ENCODE assay signal across 8 cellular contexts in the genomic region with DNA sequence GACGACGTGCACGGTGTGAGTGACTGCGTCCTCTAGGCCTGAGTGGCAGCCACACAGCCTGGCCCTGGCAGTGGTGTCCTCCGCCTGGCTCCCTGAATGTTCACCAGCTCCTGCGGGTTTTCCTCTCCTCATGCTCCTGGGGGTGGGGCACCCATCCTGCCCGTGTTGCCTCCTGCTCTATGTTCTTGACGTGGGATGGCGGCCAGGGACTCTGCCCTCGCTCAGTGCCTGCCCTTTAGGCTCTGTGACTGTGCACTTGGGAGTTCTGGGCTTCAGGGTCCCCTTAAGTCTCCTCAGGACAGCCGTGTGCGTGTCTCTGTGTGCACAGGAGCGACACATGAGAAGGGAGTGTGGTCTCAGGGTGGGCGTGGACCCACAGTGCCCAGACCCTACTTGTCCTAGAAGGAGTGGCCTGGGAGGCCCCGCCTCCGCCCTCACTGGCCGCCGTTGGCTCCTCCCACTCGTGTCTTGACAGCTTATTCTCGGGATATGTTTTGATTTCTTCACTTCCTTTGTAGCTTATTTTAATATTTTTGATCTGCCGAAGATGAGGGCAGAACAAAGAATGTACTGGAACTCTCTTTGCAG. TPM values are rescaled to one million over a fixed set of nuclear protein-coding genes. Genes with fewer than 3 reads are reported as not detected.
DNase-seq lines count a peak whose midpoint lies in the region; ATAC-seq and TF ChIP-seq lines count a peak whose summit lies in the region.

No MANE protein-coding gene starts in this region.

- no peak for TF ChIP-seq EP300 in stomach (IDR thresholded peaks at IDR 0.05)

- DNase-seq in CD4-positive, CD25-positive, alpha-beta regulatory T cell: peak; percentile 71 to 87 (median 80)
- peak; percentile 49 for DNase-seq in NOMO-1 treated with DMSO at 0.1 percent for 48 hours (lab: John Stamatoyannopoulos, UW; ENCODE audit: unreplicated experiment)
- peak; percentile 66 for DNase-seq in activated T-helper 1 cell treated with Interleukin-2 at 50 U/mL for 16 hours (ENCODE audit: low read depth)
- peak; percentile 82 for DNase-seq in fibroblast of gingiva (ENCODE audit: low read depth)
- peak; percentile 59 to 88 (median 74) for DNase-seq in naive thymus-derived CD4-positive, alpha-beta T cell
- DNase-seq in stomach: peak; percentile 76
- no peak for DNase-seq in Karpas-422
- DNase-seq in DMS53 (lab: John Stamatoyannopoulos, UW): no peak

- intact Hi-C loops in naive thymus-derived CD4-positive, alpha-beta T cell (cut with micrococcal nuclease): loop anchor here (1.0 to 2.0 kb wide), 8 partner anchors 15 to 84 kb away; no protein-coding TSS in a partner anchor
- intact Hi-C loops in stomach (cut with DNase I; ENCODE audit: low total_unique reads): no loop called here

- CTCF ChIA-PET in naive thymus-derived CD4-positive, alpha-beta T cell (lab: Charles Lee): interaction anchor here (0.9 to 3.7 kb wide), 8 partner anchors 9 to 150 kb away, joined by 3 to 16 read pairs (median 5); a partner anchor contains a TSS

- H3K9ac ChIP-seq in Karpas-422 (ENCODE audit: low read length): no peak overlapping the region

- H3K9me2 ChIP-seq in Karpas-422 (replicated peaks; ENCODE audit: insufficient read depth, low read length): no peaks in the 10 kb centered on the region

- POLR2A ChIA-PET in naive thymus-derived CD4-positive, alpha-beta T cell (lab: Charles Lee): interaction anchor here (0.6 to 10.1 kb wide), 19 partner anchors 10 to 616 kb away, joined by 3 to 244 read pairs (median 4); a partner anchor contains a TSS

- peaks cover 21% of the 10 kb centered on the region for H3K27me3 Mint-ChIP-seq in CD4-positive, CD25-positive, alpha-beta regulatory T cell
- H3K27me3 Mint-ChIP-seq in naive thymus-derived CD4-positive, alpha-beta T cell: no peaks in the 10 kb centered on the region

- peak overlapping the region; percentile 84 for H3K27ac ChIP-seq in CD4-positive, CD25-positive, alpha-beta regulatory T cell (ENCODE audit: insufficient read depth, low read length, poor library complexity, severe bottlenecking)
- peak overlapping the region; percentile 78 for H3K27ac ChIP-seq in naive thymus-derived CD4-positive, alpha-beta T cell (ENCODE audit: low read depth, low read length)
- H3K27ac ChIP-seq in stomach (peak overlapping the region; percentile 69 to 92 (median 87)), Karpas-422 (ENCODE audit: low read length) (no peak overlapping the region)

- no peak for TF ChIP-seq CTCF in stomach (IDR thresholded peaks at IDR 0.05)

- peak overlapping the region; percentile 95 to 99 (median 96) for H3K4me3 Mint-ChIP-seq in CD4-positive, CD25-positive, alpha-beta regulatory T cell
- peak overlapping the region; percentile 89 to 100 (median 95) for H3K4me3 Mint-ChIP-seq in naive thymus-derived CD4-positive, alpha-beta T cell

- WGBS in stomach, 5 donors: 10 to 14% (median 14%) methylated on average over 21 of the region's 21 CpGs

- no peak overlapping the region for H3K4me2 ChIP-seq in Karpas-422 (ENCODE audit: low read depth, low read length, poor library complexity, severe bottlenecking)

- H3K4me1 ChIP-seq in CD4-positive, CD25-positive, alpha-beta regulatory T cell (ENCODE audit: control insufficient read depth, insufficient read depth, low read length, poor library complexity, severe bottlenecking): peaks cover 66% of the 10 kb centered on the region
- peaks cover 40 to 56% of the 10 kb centered on the region in 2 donors for H3K4me1 ChIP-seq in naive thymus-derived CD4-positive, alpha-beta T cell (ENCODE audit: control insufficient read depth in 2 of 2, insufficient read depth in 2 of 2, low read length in 2 of 2)
- H3K4me1 ChIP-seq in stomach (peaks cover 77 to 80% (median 78%) of the 10 kb centered on the region in 4 donors), Karpas-422 (ENCODE audit: low read length) (peaks cover 2% of the 10 kb centered on the region; the same call in 1 of the 2 replicates)

- H4K20me1 ChIP-seq in Karpas-422 (ENCODE audit: insufficient read depth, low read depth, low read length): peaks cover 53% of the 10 kb centered on the region; the same call in 1 of the 2 replicates

- H3K27me3 ChIP-seq in CD4-positive, CD25-positive, alpha-beta regulatory T cell (ENCODE audit: control insufficient read depth, insufficient read depth, low read length): no peaks in the 10 kb centered on the region
- no peaks in the 10 kb centered on the region for H3K27me3 ChIP-seq in naive thymus-derived CD4-positive, alpha-beta T cell (ENCODE audit: control insufficient read depth in 2 of 2, insufficient read depth in 2 of 2, low read length in 2 of 2)
- H3K27me3 ChIP-seq in stomach (peaks cover 0 to 1% (median 0%) of the 10 kb centered on the region in 3 donors), Karpas-422 (ENCODE audit: low read length) (no peaks in the 10 kb centered on the region)

- no peaks in the 10 kb centered on the region for H3K79me2 ChIP-seq in Karpas-422 (ENCODE audit: low read length)

- H3K9me3 Mint-ChIP-seq in CD4-positive, CD25-positive, alpha-beta regulatory T cell: peaks cover 0 to 1% (median 0%) of the 10 kb centered on the region in 7 donors
- peaks cover 0 to 13% (median 0%) of the 10 kb centered on the region in 11 donors for H3K9me3 Mint-ChIP-seq in naive thymus-derived CD4-positive, alpha-beta T cell

- TF ChIP-seq POLR2A in stomach (IDR thresholded peaks at IDR 0.05): no peak

- H3K4me1 Mint-ChIP-seq in CD4-positive, CD25-positive, alpha-beta regulatory T cell: peaks cover 7 to 61% (median 33%) of the 10 kb centered on the region in 4 donors
- H3K4me1 Mint-ChIP-seq in naive thymus-derived CD4-positive, alpha-beta T cell: peaks cover 35 to 55% (median 46%) of the 10 kb centered on the region in 7 donors

- H3K27ac Mint-ChIP-seq in CD4-positive, CD25-positive, alpha-beta regulatory T cell: peak overlapping the region; percentile 94 to 100 (median 97)
- peak overlapping the region; percentile 91 to 99 (median 97) for H3K27ac Mint-ChIP-seq in naive thymus-derived CD4-positive, alpha-beta T cell

- no peaks in the 10 kb centered on the region for H3K36me3 Mint-ChIP-seq in CD4-positive, CD25-positive, alpha-beta regulatory T cell
- H3K36me3 Mint-ChIP-seq in naive thymus-derived CD4-positive, alpha-beta T cell: peaks cover 0 to 17% (median 7%) of the 10 kb centered on the region in 5 donors

- no peak overlapping the region for H2AFZ ChIP-seq in Karpas-422 (ENCODE audit: low read length)

- no peaks in the 10 kb centered on the region for H3K9me3 ChIP-seq in CD4-positive, CD25-positive, alpha-beta regulatory T cell (ENCODE audit: control insufficient read depth in 2 of 2, low read length in 2 of 2)
- no peaks in the 10 kb centered on the region for H3K9me3 ChIP-seq in naive thymus-derived CD4-positive, alpha-beta T cell (ENCODE audit: control insufficient read depth in 2 of 3, low read length in 3 of 3)
- no peaks in the 10 kb centered on the region for H3K9me3 ChIP-seq in stomach
- no peaks in the 10 kb centered on the region for H3K9me3 ChIP-seq in Karpas-422 (ENCODE audit: low read length)

- ATAC-seq in CD4-positive, CD25-positive, alpha-beta regulatory T cell (ENCODE audit: low read depth in 2 of 2): peak; percentile 0 to 5
- peak; percentile 24 for ATAC-seq in naive thymus-derived CD4-positive, alpha-beta T cell

- peak overlapping the region; percentile 86 for H3K4me3 ChIP-seq in CD4-positive, CD25-positive, alpha-beta regulatory T cell (ENCODE audit: low read depth, low read length)
- H3K4me3 ChIP-seq in naive thymus-derived CD4-positive, alpha-beta T cell (ENCODE audit: low read length): peak overlapping the region; percentile 83
- peak overlapping the region; percentile 60 to 71 (median 68) for H3K4me3 ChIP-seq in stomach
- no peak overlapping the region for H3K4me3 ChIP-seq in Karpas-422 (ENCODE audit: low read length)

- H3K36me3 ChIP-seq in CD4-positive, CD25-positive, alpha-beta regulatory T cell (ENCODE audit: control insufficient read depth, insufficient read depth, low read length): no peaks in the 10 kb centered on the region
- peaks cover 0 to 28% (median 0%) of the 10 kb centered on the region in 3 experiments for H3K36me3 ChIP-seq in naive thymus-derived CD4-positive, alpha-beta T cell (ENCODE audit: control insufficient read depth in 2 of 3, insufficient read depth in 3 of 3, low read length in 3 of 3)
- H3K36me3 ChIP-seq in stomach (no peaks in the 10 kb centered on the region), Karpas-422 (ENCODE audit: insufficient read depth, low read length) (no peaks in the 10 kb centered on the region)

RNA-seq across cellular contexts. Expression of a gene that starts 3.6 kb away (rescaled TPM):
- 218 TPM for total RNA-seq in CD4-positive, CD25-positive, alpha-beta regulatory T cell
- under 1 TPM; 0.25 to 0.57 (median 0.31) TPM for polyA plus RNA-seq in CD4-positive, CD25-positive, alpha-beta regulatory T cell
- total RNA-seq in naive thymus-derived CD4-positive, alpha-beta T cell: 100 to 1,000 TPM in 2 of 5 experiments, 10 to 100 TPM in 3; 63.4 to 278 (median 97.9) TPM
- polyA plus RNA-seq in naive thymus-derived CD4-positive, alpha-beta T cell: under 1 TPM; 0.61 to 0.92 TPM
- 10 to 100 TPM; 18.7 to 84.0 (median 32.7) TPM for total RNA-seq in stomach
- 10 to 100 TPM in 2 of 3 donors, 1 to 10 TPM in 1; 7.4 to 14.8 (median 13.9) TPM for polyA plus RNA-seq in stomach
- total RNA-seq in Karpas-422 (2014; rRNA removed; shearing (Covaris generic); ENCODE audit: low replicate concordance): 1.7 and 2.4 TPM in 2 replicates

RNA-seq across cellular contexts. Expression of a gene that starts 37.2 kb away (rescaled TPM):
- total RNA-seq in CD4-positive, CD25-positive, alpha-beta regulatory T cell: 40.4 TPM
- polyA plus RNA-seq in CD4-positive, CD25-positive, alpha-beta regulatory T cell: 10 to 100 TPM; 40.0 to 66.5 (median 51.5) TPM
- 10 to 100 TPM; 43.2 to 56.2 (median 48.8) TPM for total RNA-seq in naive thymus-derived CD4-positive, alpha-beta T cell
- 10 to 100 TPM; 55.9 to 77.0 TPM for polyA plus RNA-seq in naive thymus-derived CD4-positive, alpha-beta T cell
- 100 to 1,000 TPM in 1 of 5 donors, 10 to 100 TPM in 3, 1 to 10 TPM in 1; 8.2 to 170 (median 25.8) TPM for total RNA-seq in stomach
- polyA plus RNA-seq in stomach: 100 to 1,000 TPM in 2 of 3 donors, 10 to 100 TPM in 1; 91.3 to 120 (median 101) TPM
- total RNA-seq in Karpas-422 (2014; rRNA removed; shearing (Covaris generic); ENCODE audit: low replicate concordance): 20.1 and 84.8 TPM in 2 replicates

Comparison
In these comparisons a context has a peak if more than half of its experiments do, and no peak if none do; other contexts are left out.
1. DNase-seq: peak in CD4-positive, CD25-positive, alpha-beta regulatory T cell (3 of 3), NOMO-1 treated with DMSO at 0.1 percent for 48 hours (single experiment), activated T-helper 1 cell treated with Interleukin-2 at 50 U/mL for 16 hours (single experiment), fibroblast of gingiva (single experiment), naive thymus-derived CD4-positive, alpha-beta T cell (9 of 9) and stomach (single experiment); none in Karpas-422 (single experiment) and DMS53 (single experiment).